ENCODE assay signal across 8 cellular contexts in the genomic region with DNA sequence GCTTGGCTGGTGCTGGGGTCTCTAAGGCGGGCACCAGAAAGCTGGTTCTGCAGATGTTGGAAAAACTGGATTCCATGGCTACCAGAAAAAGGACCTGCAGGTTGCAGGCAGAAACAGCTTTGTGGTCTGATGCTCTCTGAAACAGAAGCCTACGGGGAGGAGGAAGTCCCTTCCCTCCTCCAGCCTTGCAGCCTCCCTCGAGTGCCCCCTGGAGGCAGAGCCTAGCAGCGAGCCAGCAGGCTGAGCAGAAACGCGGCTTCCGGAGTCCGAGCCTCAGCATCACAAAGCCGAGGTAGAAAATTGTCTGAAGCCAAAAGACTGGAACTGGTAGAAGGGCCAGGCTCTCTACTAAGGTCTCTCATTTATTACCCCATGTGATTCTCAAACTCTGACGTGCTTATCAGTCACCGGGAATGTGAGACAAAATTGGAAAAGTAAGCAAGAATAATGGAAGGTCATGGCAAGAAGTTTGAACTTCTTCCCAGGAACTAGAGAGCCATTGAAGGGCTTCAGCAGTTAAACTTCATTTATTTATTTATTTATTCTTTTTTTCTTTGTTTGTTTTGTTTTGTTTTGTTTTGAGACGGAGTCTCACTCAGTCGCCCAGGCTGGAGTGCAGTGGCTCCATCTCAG.
DNase-seq lines count a peak whose midpoint lies in the region; ATAC-seq, FAIRE-seq and TF ChIP-seq lines count a peak whose summit lies in the region.

No MANE protein-coding gene starts in this region.

- FAIRE-seq in D721Med (lab: Jason Lieb, UNC), result no peak

- DNase-seq in D721Med (ENCODE audit: insufficient read length, low spot score) (peak; percentile 34), HS-27A (ENCODE audit: low read depth) (peak; percentile 51), OCI-M1 (lab: John Stamatoyannopoulos, UW) (peak; percentile 93), activated T-cell treated with anti-CD3 and anti-CD28 coated beads for 24 hours (ENCODE audit: low read depth) (peak; percentile 88), natural killer cell (peak; percentile 80)
- peak; percentile 70 to 85 (median 78) for DNase-seq in stimulated activated naive CD4-positive, alpha-beta T cell (lab: John Stamatoyannopoulos, UW)

- peaks cover 0 to 6% of the 10 kb centered on the region in 2 donors for H3K4me1 Mint-ChIP-seq in natural killer cell

- no peak overlapping the region for H3K4me3 Mint-ChIP-seq in natural killer cell

- H3K27me3 Mint-ChIP-seq in natural killer cell (ENCODE audit: low read depth in 2 of 2), result no peaks in the 10 kb centered on the region

- intact Hi-C loops in natural killer cell (cut with micrococcal nuclease), result no loop called here

- peak overlapping the region in 1 of 2 donors; percentile 25 for H3K27ac Mint-ChIP-seq in natural killer cell

- no peaks in the 10 kb centered on the region for H3K9me3 Mint-ChIP-seq in natural killer cell

- H3K36me3 Mint-ChIP-seq in natural killer cell, result no peaks in the 10 kb centered on the region

- TF ChIP-seq CTCF in D721Med (IDR thresholded peaks at IDR 0.05; ENCODE audit: insufficient read depth, missing control alignments) (peak; percentile 93), natural killer cell (IDR thresholded peaks at IDR 0.05) (peak; percentile 93)

- ATAC-seq in GM21381 (IDR thresholded peaks at IDR 0.05; ENCODE audit: unreplicated experiment), result peak; percentile 96
- ATAC-seq in esophagus mucosa, result peak; percentile 91
- ATAC-seq in natural killer cell, result peak; percentile 96 to 99 (median 99)

Comparison
In these comparisons a context has a peak if more than half of its experiments do, and no peak if none do; other contexts are left out.
1. Peak in every context shown above with its lines: DNase-seq and ATAC-seq.
2. DNase-seq: peak in every context shown above with its lines; median percentile 93 in OCI-M1; 88 in activated T-cell treated with anti-CD3 and anti-CD28 coated beads for 24 hours; 80 in natural killer cell; 78 in stimulated activated naive CD4-positive, alpha-beta T cell; 51 in HS-27A; 34 in D721Med.